27 cellular contexts compared by ENCODE assay signal in genomic region chr13:36954542-36954941, GRCh38. TPM values are rescaled to one million over a fixed set of nuclear protein-coding genes. Genes with fewer than 3 reads are reported as not detected.
"Had no signal": no experiment of that assay in that cellular context is flagged by ENCODE, and none has a peak within 500 bp of the region (broad histone marks: within the 10 kb centered on the region; RNA-seq: fewer than 3 reads in every experiment).

No MANE protein-coding gene starts in this region.

- H3K27ac Mint-ChIP-seq: activated CD4-positive, alpha-beta memory T cell treated with anti-CD3 and anti-CD28 coated beads for 36 hours; activated CD4-positive, alpha-beta T cell treated with anti-CD3 and anti-CD28 coated beads, Interleukin-2, amount 10 ng/mL, durations not matched to agents 24 days and 14 days; activated naive CD4-positive, alpha-beta T cell treated with anti-CD3 and anti-CD28 coated beads, Interleukin-2, amount 50 U/mL, for 24 hours; activated naive CD8-positive, alpha-beta T cell treated with anti-CD3 and anti-CD28 coated beads, Interleukin-2, amount 50 U/mL, for 24 hours; activated T-helper 2 cell treated with anti-CD3 and anti-CD28 coated beads, Interferon-gamma antibody, Interleukin-2, Interleukin-4, amounts not matched to agents 10 μg/mL and 5 μg/mL and 100 μg/mL, durations not matched to agents 14 hours and 24 hours and 36 hours; endodermal cell; natural killer cell treated with Interleukin-12 subunit alpha and Interleukin-12 subunit beta and Interleukin-15 and Interleukin-18, amount 100 ng/mL, for 72 hours had no signal

- H3K27me3 Mint-ChIP-seq: activated CD4-positive, alpha-beta memory T cell treated with anti-CD3 and anti-CD28 coated beads for 36 hours; activated CD4-positive, alpha-beta T cell treated with anti-CD3 and anti-CD28 coated beads, Interleukin-2, amount 10 ng/mL, durations not matched to agents 24 days and 14 days; activated naive CD4-positive, alpha-beta T cell treated with anti-CD3 and anti-CD28 coated beads, Interleukin-2, amount 50 U/mL, for 24 hours; activated naive CD8-positive, alpha-beta T cell treated with anti-CD3 and anti-CD28 coated beads, Interleukin-2, amount 50 U/mL, for 24 hours; natural killer cell treated with Interleukin-12 subunit alpha and Interleukin-12 subunit beta and Interleukin-15 and Interleukin-18, amount 100 ng/mL, for 72 hours; stimulated activated naive CD8-positive, alpha-beta T cell treated with anti-CD3 and anti-CD28 coated beads, Interleukin-15, amount 100 ng/mL, for 72 hours had no signal

- H3K4me1 Mint-ChIP-seq: activated naive CD8-positive, alpha-beta T cell treated with anti-CD3 and anti-CD28 coated beads, Interleukin-2, amount 50 U/mL, for 24 hours; endodermal cell; stimulated activated naive CD8-positive, alpha-beta T cell treated with anti-CD3 and anti-CD28 coated beads, Interleukin-15, amount 100 ng/mL, for 72 hours had no signal

- H3K9me3 Mint-ChIP-seq: activated CD4-positive, alpha-beta memory T cell treated with anti-CD3 and anti-CD28 coated beads for 36 hours; activated CD4-positive, alpha-beta T cell treated with anti-CD3 and anti-CD28 coated beads, Interleukin-2, amount 10 ng/mL, durations not matched to agents 24 days and 14 days; activated naive CD4-positive, alpha-beta T cell treated with anti-CD3 and anti-CD28 coated beads, Interleukin-2, amount 50 U/mL, for 24 hours; activated naive CD8-positive, alpha-beta T cell treated with anti-CD3 and anti-CD28 coated beads, Interleukin-2, amount 50 U/mL, for 24 hours; activated T-helper 2 cell treated with anti-CD3 and anti-CD28 coated beads, Interferon-gamma antibody, Interleukin-2, Interleukin-4, amounts not matched to agents 10 μg/mL and 5 μg/mL and 100 μg/mL, durations not matched to agents 14 hours and 24 hours and 36 hours; endodermal cell; natural killer cell treated with Interleukin-12 subunit alpha and Interleukin-12 subunit beta and Interleukin-15 and Interleukin-18, amount 100 ng/mL, for 72 hours; stimulated activated naive CD8-positive, alpha-beta T cell treated with anti-CD3 and anti-CD28 coated beads, Interleukin-15, amount 100 ng/mL, for 72 hours had no signal

- ATAC-seq: activated naive CD8-positive, alpha-beta T cell treated with anti-CD3 and anti-CD28 coated beads, Interleukin-2, amount 50 U/mL, for 24 hours; foreskin keratinocyte; left lung; lower lobe of right lung; natural killer cell treated with Interleukin-12 subunit alpha and Interleukin-12 subunit beta and Interleukin-15 and Interleukin-18, amount 100 ng/mL, for 72 hours; stimulated activated naive CD8-positive, alpha-beta T cell treated with anti-CD3 and anti-CD28 coated beads, Interleukin-15, amount 100 ng/mL, for 72 hours had no signal

- H3K4me3 Mint-ChIP-seq: activated CD4-positive, alpha-beta memory T cell treated with anti-CD3 and anti-CD28 coated beads for 36 hours; activated CD4-positive, alpha-beta T cell treated with anti-CD3 and anti-CD28 coated beads, Interleukin-2, amount 10 ng/mL, durations not matched to agents 24 days and 14 days; activated naive CD4-positive, alpha-beta T cell treated with anti-CD3 and anti-CD28 coated beads, Interleukin-2, amount 50 U/mL, for 24 hours; activated naive CD8-positive, alpha-beta T cell treated with anti-CD3 and anti-CD28 coated beads, Interleukin-2, amount 50 U/mL, for 24 hours; endodermal cell; natural killer cell treated with Interleukin-12 subunit alpha and Interleukin-12 subunit beta and Interleukin-15 and Interleukin-18, amount 100 ng/mL, for 72 hours; stimulated activated naive CD8-positive, alpha-beta T cell treated with anti-CD3 and anti-CD28 coated beads, Interleukin-15, amount 100 ng/mL, for 72 hours had no signal

- DNase-seq: activated CD4-positive, alpha-beta memory T cell treated with anti-CD3 and anti-CD28 coated beads for 36 hours; activated CD4-positive, alpha-beta T cell treated with anti-CD3 and anti-CD28 coated beads, Interleukin-2, amount 10 ng/mL, durations not matched to agents 24 days and 14 days; activated CD4-positive, CD25-positive, alpha-beta regulatory T cell treated with anti-CD3 and anti-CD28 coated beads, Interleukin-2, amount 50 U/mL, for 72 hours; activated CD8-positive, alpha-beta memory T cell treated with anti-CD3 and anti-CD28 coated beads, Interleukin-2, amount 50 U/mL, for 4 hours; activated naive CD8-positive, alpha-beta T cell treated with anti-CD3 and anti-CD28 coated beads, Interleukin-2, amount 50 U/mL, for 24 hours; activated T-cell treated with anti-CD3 and anti-CD28 coated beads, Interleukin-2, amount 50 U/mL, for 1 hour; amygdala; caudate nucleus; endodermal cell; foreskin keratinocyte; kidney glomerular epithelial cell; left lung; lower lobe of right lung; mesendoderm; posterior cingulate gyrus; right cardiac atrium; spleen; stimulated activated CD4-positive, alpha-beta T cell treated with anti-CD3 and anti-CD28 coated beads, Interleukin-2, amount 100 ng/mL, for 48 hours; stimulated activated naive CD8-positive, alpha-beta T cell treated with anti-CD3 and anti-CD28 coated beads, Interleukin-15, amount 100 ng/mL, for 72 hours; substantia nigra; T-helper 2 cell; upper lobe of left lung had no signal

RNA-seq across cellular contexts. Expression of gene SMAD9, which starts 34.5 kb away (rescaled TPM):
- total RNA-seq: activated CD4-positive, alpha-beta memory T cell treated with anti-CD3 and anti-CD28 coated beads for 36 hours; activated CD8-positive, alpha-beta memory T cell treated with anti-CD3 and anti-CD28 coated beads for 36 hours; activated T-helper 2 cell treated with anti-CD3 and anti-CD28 coated beads, Interferon-gamma antibody, Interleukin-2, Interleukin-4, amounts not matched to agents 10 μg/mL and 5 μg/mL and 100 μg/mL, durations not matched to agents 14 hours and 24 hours and 36 hours; mononuclear cell; natural killer cell treated with Interleukin-12 subunit alpha and Interleukin-12 subunit beta and Interleukin-15 and Interleukin-18, amount 100 ng/mL, for 72 hours had no signal
